Comparison of ENCODE assay signal across 9 cellular contexts in genomic region chr6:124795879-124796838, GRCh38.
DNase-seq lines count a peak whose midpoint lies in the region; ATAC-seq and TF ChIP-seq lines count a peak whose summit lies in the region.
"Had no signal": no experiment of that assay in that cellular context is flagged by ENCODE, and none has a peak within 500 bp of the region (broad histone marks: within the 10 kb centered on the region; RNA-seq: fewer than 3 reads in every experiment).

No MANE protein-coding gene starts in this region.

- no peaks in the 10 kb centered on the region for H3K9me3 ChIP-seq in gastrocnemius medialis

- H3K27ac ChIP-seq in gastrocnemius medialis, result no peak overlapping the region

- H3K4me1 Mint-ChIP-seq in CD14-positive monocyte (no peaks in the 10 kb centered on the region), glutamatergic neuron (ENCODE audit: low read depth, unreplicated experiment) (peaks cover 2% of the 10 kb centered on the region)
- H3K4me1 Mint-ChIP-seq: activated naive CD8-positive, alpha-beta T cell treated with anti-CD3 and anti-CD28 coated beads, Interleukin-2, amount 10 ng/mL, durations not matched to agents 7 days and 5 days had no signal

- no peak overlapping the region for H3K27ac Mint-ChIP-seq in CD14-positive monocyte
- no peak overlapping the region for H3K27ac Mint-ChIP-seq in glutamatergic neuron (ENCODE audit: unreplicated experiment)
- H3K27ac Mint-ChIP-seq: activated naive CD8-positive, alpha-beta T cell treated with anti-CD3 and anti-CD28 coated beads, Interleukin-2, amount 10 ng/mL, durations not matched to agents 7 days and 5 days had no signal

- intact Hi-C loops in CD14-positive monocyte (cut with micrococcal nuclease), result no loop called here
- intact Hi-C loops in gastrocnemius medialis (cut with DNase I; ENCODE audit: low total_unique reads), result no loop called here

- H3K36me3 ChIP-seq in gastrocnemius medialis, result no peaks in the 10 kb centered on the region

- H3K4me3 Mint-ChIP-seq in CD14-positive monocyte, result no peak overlapping the region
- no peak overlapping the region for H3K4me3 Mint-ChIP-seq in glutamatergic neuron (ENCODE audit: unreplicated experiment)
- H3K4me3 Mint-ChIP-seq: activated naive CD8-positive, alpha-beta T cell treated with anti-CD3 and anti-CD28 coated beads, Interleukin-2, amount 10 ng/mL, durations not matched to agents 7 days and 5 days had no signal

- H3K4me1 ChIP-seq in gastrocnemius medialis, result no peaks in the 10 kb centered on the region

- H3K4me3 ChIP-seq in gastrocnemius medialis, result no peak overlapping the region

- H3K9me3 Mint-ChIP-seq in CD14-positive monocyte, result no peaks in the 10 kb centered on the region
- no peaks in the 10 kb centered on the region for H3K9me3 Mint-ChIP-seq in glutamatergic neuron (ENCODE audit: unreplicated experiment)
- H3K9me3 Mint-ChIP-seq: activated naive CD8-positive, alpha-beta T cell treated with anti-CD3 and anti-CD28 coated beads, Interleukin-2, amount 10 ng/mL, durations not matched to agents 7 days and 5 days had no signal

- H3K27me3 ChIP-seq in gastrocnemius medialis, result no peaks in the 10 kb centered on the region

- no peak for ATAC-seq in gastrocnemius medialis
- no peak for ATAC-seq in GM21447 (IDR thresholded peaks at IDR 0.05; ENCODE audit: unreplicated experiment)
- ATAC-seq in omental fat pad (ENCODE audit: low FRiP score), result no peak
- no peak for ATAC-seq in activated CD4-positive, CD25-positive, alpha-beta regulatory T cell treated with anti-CD3 and anti-CD28 coated beads, Interleukin-2, amount 50 U/mL, for 24 hours

- DNase-seq in CD14-positive monocyte (ENCODE audit: low spot score) (no peak), HT1080 (ENCODE audit: low read depth) (peak; percentile 64), SHP77 treated with DMSO at 0.1 percent for 48 hours (lab: John Stamatoyannopoulos, UW) (peak; percentile 46), glutamatergic neuron (peak; percentile 61), gastrocnemius medialis (no peak), omental fat pad (ENCODE audit: low spot score) (no peak)
- DNase-seq: activated naive CD8-positive, alpha-beta T cell treated with anti-CD3 and anti-CD28 coated beads, Interleukin-2, amount 10 ng/mL, durations not matched to agents 7 days and 5 days had no signal

- in situ Hi-C loops in gastrocnemius medialis (cut with MboI; ENCODE audit: low sequenced_read_pairs in 4 of 4), result no loop called here

- H3K36me3 Mint-ChIP-seq in CD14-positive monocyte (no peaks in the 10 kb centered on the region), glutamatergic neuron (ENCODE audit: unreplicated experiment) (no peaks in the 10 kb centered on the region)
- H3K36me3 Mint-ChIP-seq: activated naive CD8-positive, alpha-beta T cell treated with anti-CD3 and anti-CD28 coated beads, Interleukin-2, amount 10 ng/mL, durations not matched to agents 7 days and 5 days had no signal

- H3K27me3 Mint-ChIP-seq in CD14-positive monocyte (ENCODE audit: low read depth in 3 of 3), result peaks cover 0 to 3% (median 0%) of the 10 kb centered on the region in 3 donors
- H3K27me3 Mint-ChIP-seq in glutamatergic neuron (ENCODE audit: unreplicated experiment), result no peaks in the 10 kb centered on the region
- H3K27me3 Mint-ChIP-seq: activated naive CD8-positive, alpha-beta T cell treated with anti-CD3 and anti-CD28 coated beads, Interleukin-2, amount 10 ng/mL, durations not matched to agents 7 days and 5 days had no signal

- peak; percentile 27 for TF ChIP-seq CTCF in CD14-positive monocyte (IDR thresholded peaks at IDR 0.05)
- peak; percentile 58 for TF ChIP-seq CTCF in glutamatergic neuron (IDR thresholded peaks at IDR 0.05; ENCODE audit: partially characterized antibody, unreplicated experiment)
- TF ChIP-seq CTCF in gastrocnemius medialis (IDR thresholded peaks at IDR 0.05 in 4 of 5, conservative IDR thresholded peaks at IDR 0.05 in 1 of 5), result peak in 4 of 5 experiments; percentile 17 to 40 (median 30)
- no peak for TF ChIP-seq CTCF in omental fat pad (IDR thresholded peaks at IDR 0.05)

- TF ChIP-seq POLR2A in gastrocnemius medialis (IDR thresholded peaks at IDR 0.05), result no peak

Comparison
In these comparisons a context has a peak if more than half of its experiments do, and no peak if none do; other contexts are left out.
1. DNase-seq: peak in HT1080 (single experiment), SHP77 treated with DMSO at 0.1 percent for 48 hours (single experiment) and glutamatergic neuron (single experiment); none in CD14-positive monocyte (single experiment), gastrocnemius medialis (0 of 2) and omental fat pad (single experiment).
2. CTCF ChIP-seq: peak in CD14-positive monocyte (single experiment), glutamatergic neuron (single experiment) and gastrocnemius medialis (4 of 5); none in omental fat pad (0 of 3).